28 cellular contexts compared by ENCODE assay signal in the genomic region with DNA sequence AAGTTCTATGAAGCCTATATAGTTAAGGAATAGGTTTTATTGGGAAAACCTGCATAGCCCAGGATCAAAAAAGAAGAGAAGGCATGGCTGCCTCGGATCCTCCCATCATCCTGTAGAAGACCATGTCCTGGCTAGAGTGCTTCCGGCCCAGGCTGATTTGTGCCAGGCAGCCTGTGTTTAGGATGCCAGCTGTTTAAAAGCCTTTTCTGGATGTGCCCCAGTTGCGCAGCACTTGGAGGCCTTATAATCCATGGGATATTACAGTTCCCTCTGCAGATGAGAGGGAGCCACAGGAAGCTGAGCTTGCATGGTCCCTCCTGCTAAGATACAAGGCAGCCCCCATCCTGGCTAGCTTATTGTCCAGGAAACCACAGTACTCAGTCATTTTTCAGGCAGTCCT.
"Had no signal": no experiment of that assay in that cellular context is flagged by ENCODE, and none has a peak within 500 bp of the region (broad histone marks: within the 10 kb centered on the region; RNA-seq: fewer than 3 reads in every experiment).

No MANE protein-coding gene starts in this region.

- H3K4me3 Mint-ChIP-seq: activated B cell treated with CpG ODN at 0.5 μM for 24 hours; activated CD8-positive, alpha-beta T cell treated with anti-CD3 and anti-CD28 coated beads for 36 hours; activated naive CD8-positive, alpha-beta T cell treated with anti-CD3 and anti-CD28 coated beads for 36 hours; activated naive CD8-positive, alpha-beta T cell treated with anti-CD3 and anti-CD28 coated beads, Interleukin-2, amount 50 U/mL, for 24 hours; activated T-cell treated with anti-CD3 and anti-CD28 coated beads, Interleukin-2, amount 50 U/mL, for 4 hours; activated T-helper 17 cell treated with anti-CD3 and anti-CD28 coated beads, Interleukin-2, amount 50 U/mL, for 72 hours; effector memory CD8-positive, alpha-beta T cell had no signal

- H3K27me3 Mint-ChIP-seq: activated B cell treated with CpG ODN at 0.5 μM for 24 hours; activated CD8-positive, alpha-beta T cell treated with anti-CD3 and anti-CD28 coated beads for 36 hours; activated naive CD8-positive, alpha-beta T cell treated with anti-CD3 and anti-CD28 coated beads for 36 hours; activated naive CD8-positive, alpha-beta T cell treated with anti-CD3 and anti-CD28 coated beads, Interleukin-2, amount 50 U/mL, for 24 hours; activated T-helper 17 cell treated with anti-CD3 and anti-CD28 coated beads, Interleukin-2, amount 50 U/mL, for 72 hours; effector memory CD8-positive, alpha-beta T cell had no signal

- FAIRE-seq: colon, frontal cortex had no signal

- H3K27ac ChIP-seq: adrenal gland, body of pancreas, VCaP had no signal

- ATAC-seq: activated CD4-positive, CD25-positive, alpha-beta regulatory T cell treated with anti-CD3 and anti-CD28 coated beads, Interleukin-2, amount 50 U/mL, for 24 hours; activated CD8-positive, alpha-beta T cell treated with anti-CD3 and anti-CD28 coated beads for 36 hours; activated naive CD8-positive, alpha-beta T cell treated with anti-CD3 and anti-CD28 coated beads, Interleukin-2, amount 50 U/mL, for 24 hours; activated T-cell treated with anti-CD3 and anti-CD28 coated beads, Interleukin-2, amount 50 U/mL, for 4 hours; activated T-helper 17 cell treated with anti-CD3 and anti-CD28 coated beads, Interleukin-2, amount 50 U/mL, for 72 hours; body of pancreas; effector memory CD8-positive, alpha-beta T cell; esophagus mucosa had no signal

- H3K27ac Mint-ChIP-seq: activated B cell treated with CpG ODN at 0.5 μM for 24 hours; activated CD8-positive, alpha-beta T cell treated with anti-CD3 and anti-CD28 coated beads for 36 hours; activated naive CD8-positive, alpha-beta T cell treated with anti-CD3 and anti-CD28 coated beads for 36 hours; activated naive CD8-positive, alpha-beta T cell treated with anti-CD3 and anti-CD28 coated beads, Interleukin-2, amount 50 U/mL, for 24 hours; activated T-helper 17 cell treated with anti-CD3 and anti-CD28 coated beads, Interleukin-2, amount 50 U/mL, for 72 hours; effector memory CD8-positive, alpha-beta T cell had no signal

- DNase-seq: activated B cell treated with CpG ODN at 0.5 μM for 24 hours; activated CD4-positive, alpha-beta T cell treated with anti-CD3 and anti-CD28 coated beads for 48 hours; activated CD8-positive, alpha-beta memory T cell treated with anti-CD3 and anti-CD28 coated beads for 24 hours; activated CD8-positive, alpha-beta T cell treated with anti-CD3 and anti-CD28 coated beads for 36 hours; activated effector memory CD4-positive, alpha-beta T cell treated with Interleukin-2 at 50 U/mL for 16 hours; activated gamma-delta T cell treated with Interleukin-2 at 50 U/mL for 16 hours; activated naive CD4-positive, alpha-beta T cell treated with anti-CD3 and anti-CD28 coated beads, Interleukin-2, amount 50 U/mL, for 16 hours; activated naive CD4-positive, alpha-beta T cell treated with Interleukin-2 at 50 U/mL for 16 hours; activated naive CD8-positive, alpha-beta T cell treated with anti-CD3 and anti-CD28 coated beads for 36 hours; activated naive CD8-positive, alpha-beta T cell treated with anti-CD3 and anti-CD28 coated beads, Interleukin-2, amount 50 U/mL, for 24 hours; activated T-cell treated with anti-CD3 and anti-CD28 coated beads, Interleukin-2, amount 50 U/mL, for 4 hours; adrenal gland; amygdala; body of pancreas; caudate nucleus; cortex of kidney; dermis blood vessel endothelial cell; effector CD4-positive, alpha-beta T cell; effector memory CD8-positive, alpha-beta T cell; foreskin fibroblast; head of caudate nucleus; T-helper 2 cell had no signal

- H3K9me3 Mint-ChIP-seq: activated B cell treated with CpG ODN at 0.5 μM for 24 hours; activated CD8-positive, alpha-beta T cell treated with anti-CD3 and anti-CD28 coated beads for 36 hours; activated naive CD8-positive, alpha-beta T cell treated with anti-CD3 and anti-CD28 coated beads for 36 hours; activated naive CD8-positive, alpha-beta T cell treated with anti-CD3 and anti-CD28 coated beads, Interleukin-2, amount 50 U/mL, for 24 hours; activated T-cell treated with anti-CD3 and anti-CD28 coated beads, Interleukin-2, amount 50 U/mL, for 4 hours; activated T-helper 17 cell treated with anti-CD3 and anti-CD28 coated beads, Interleukin-2, amount 50 U/mL, for 72 hours had no signal

- H3K36me3 ChIP-seq: adrenal gland had no signal

- H3K4me1 ChIP-seq: adrenal gland, body of pancreas had no signal

- H3K27me3 ChIP-seq: adrenal gland, body of pancreas had no signal

- H3K36me3 Mint-ChIP-seq: activated naive CD8-positive, alpha-beta T cell treated with anti-CD3 and anti-CD28 coated beads for 36 hours had no signal

- H3K4me3 ChIP-seq: adrenal gland, body of pancreas had no signal

- H3K4me1 Mint-ChIP-seq: activated B cell treated with CpG ODN at 0.5 μM for 24 hours; activated naive CD8-positive, alpha-beta T cell treated with anti-CD3 and anti-CD28 coated beads for 36 hours; activated naive CD8-positive, alpha-beta T cell treated with anti-CD3 and anti-CD28 coated beads, Interleukin-2, amount 50 U/mL, for 24 hours; activated T-helper 17 cell treated with anti-CD3 and anti-CD28 coated beads, Interleukin-2, amount 50 U/mL, for 72 hours had no signal

- H3K9me3 ChIP-seq: adrenal gland, body of pancreas had no signal
